In genomic region chr12:99985129-99985570, GRCh38 we compare ENCODE assay signal across 8 cellular contexts. TPM values are rescaled to one million over a fixed set of nuclear protein-coding genes. Genes with fewer than 3 reads are reported as not detected.
DNase-seq lines count a peak whose midpoint lies in the region; ATAC-seq, FAIRE-seq and TF ChIP-seq lines count a peak whose summit lies in the region.

No MANE protein-coding gene starts in this region.

- H3K27me3 Mint-ChIP-seq in Calu3 (ENCODE audit: unreplicated experiment): peaks cover 18% of the 10 kb centered on the region

- H4K20me1 ChIP-seq in OCI-LY7 (ENCODE audit: insufficient read depth, low read length): no peaks in the 10 kb centered on the region

- DNase-seq in Calu3 (no peak), H54 (ENCODE audit: insufficient read length, low spot score) (no peak), OCI-LY7 (ENCODE audit: low spot score) (no peak), epithelial cell of esophagus (ENCODE audit: low read depth) (peak; percentile 0), omental fat pad (ENCODE audit: low spot score) (no peak), GM03348 (ENCODE audit: low spot score) (no peak), epidermal melanocyte (ENCODE audit: insufficient read length, low spot score) (no peak)

- no peaks in the 10 kb centered on the region for H3K9me3 ChIP-seq in OCI-LY7 (ENCODE audit: low read length)

- H3K4me1 Mint-ChIP-seq in Calu3 (ENCODE audit: low read depth, unreplicated experiment): peaks cover 8% of the 10 kb centered on the region

- no peaks in the 10 kb centered on the region for H3K79me2 ChIP-seq in OCI-LY7 (ENCODE audit: insufficient read depth, low read depth, low read length)

- CTCF ChIA-PET in Calu3 (lab: Charles Lee) (no interaction called here), OCI-LY7 (lab: Charles Lee; ENCODE audit: unreplicated experiment) (no interaction called here)

- intact Hi-C loops in Calu3 (cut with micrococcal nuclease; ENCODE audit: unreplicated experiment) (no loop called here), OCI-LY7 (cut with micrococcal nuclease; ENCODE audit: unreplicated experiment) (no loop called here)

- POLR2A ChIA-PET in OCI-LY7 (lab: Charles Lee): no interaction called here

- TF ChIP-seq CTCF in Calu3 (IDR thresholded peaks at IDR 0.05; ENCODE audit: unreplicated experiment) (no peak), OCI-LY7 (conservative IDR thresholded peaks at IDR 0.05; ENCODE audit: low read length) (no peak), epithelial cell of esophagus (IDR thresholded peaks at IDR 0.05; ENCODE audit: insufficient read depth, low read depth, low read length, missing control alignments) (no peak), omental fat pad (IDR thresholded peaks at IDR 0.05) (no peak)

- TF ChIP-seq POLR2A in H54 (IDR thresholded peaks at IDR 0.05; ENCODE audit: low read depth, low read length): no peak

- H3K4me1 ChIP-seq in OCI-LY7 (ENCODE audit: insufficient read depth, low read length, poor library complexity, severe bottlenecking): no peaks in the 10 kb centered on the region

- BruUV-seq in Calu3 (replicated peaks; lab: Mats Ljungman, UMichigan) (no TSS peak), OCI-LY7 (replicated peaks; lab: Mats Ljungman, UMichigan) (no TSS peak)

- no peaks in the 10 kb centered on the region for H3K36me3 ChIP-seq in OCI-LY7 (ENCODE audit: insufficient read depth, low read length)

- peak; percentile 62 for FAIRE-seq in H54 (lab: Jason Lieb, UNC)

- peak overlapping the region; percentile 26 for H3K4me3 ChIP-seq in OCI-LY7 (ENCODE audit: low read depth, low read length, poor library complexity, severe bottlenecking)
- H3K4me3 ChIP-seq in epithelial cell of esophagus (ENCODE audit: low read length): peak overlapping the region; percentile 44

- H3K4me2 ChIP-seq in OCI-LY7 (ENCODE audit: low read length): peak overlapping the region; percentile 45; the same call in 1 of the 2 replicates

- H3K9me2 ChIP-seq in OCI-LY7 (ENCODE audit: insufficient read depth, low read length): no peaks in the 10 kb centered on the region

- H3K27ac ChIP-seq in OCI-LY7 (ENCODE audit: low read depth, low read length, poor library complexity, severe bottlenecking): no peak overlapping the region

- peaks cover 17% of the 10 kb centered on the region for H3K36me3 Mint-ChIP-seq in Calu3 (ENCODE audit: insufficient read depth, unreplicated experiment)

- peak overlapping the region; percentile 79 for H3K4me3 Mint-ChIP-seq in Calu3 (ENCODE audit: low read depth, unreplicated experiment)

- ATAC-seq in omental fat pad (ENCODE audit: low FRiP score) (peak; percentile 11), HG03565 (IDR thresholded peaks at IDR 0.05; ENCODE audit: unreplicated experiment) (no peak)

- H3K27ac Mint-ChIP-seq in Calu3 (ENCODE audit: unreplicated experiment): peak overlapping the region; percentile 50

- H3K9me3 Mint-ChIP-seq in Calu3 (ENCODE audit: low read depth, unreplicated experiment): no peaks in the 10 kb centered on the region

- H2AFZ ChIP-seq in OCI-LY7 (ENCODE audit: low read length): no peak overlapping the region

RNA-seq across cellular contexts. Expression of gene ANKS1B, which starts 0.4 kb away (rescaled TPM):
- total RNA-seq in Calu3 (2022) (1.5 and 1.7 TPM in 2 replicates), OCI-LY7 (2022) (5.4 and 6.0 TPM in 2 replicates), omental fat pad (10 to 100 TPM in 1 of 4 donors, 1 to 10 TPM in 3; 5.5 to 26.4 (median 7.6) TPM)
- total RNA-seq in OCI-LY7 (2014; rRNA removed; shearing (Covaris generic)): 2.0 and 2.9 TPM in 2 replicates
